ENCODE assay signal across 8 cellular contexts in the genomic region with DNA sequence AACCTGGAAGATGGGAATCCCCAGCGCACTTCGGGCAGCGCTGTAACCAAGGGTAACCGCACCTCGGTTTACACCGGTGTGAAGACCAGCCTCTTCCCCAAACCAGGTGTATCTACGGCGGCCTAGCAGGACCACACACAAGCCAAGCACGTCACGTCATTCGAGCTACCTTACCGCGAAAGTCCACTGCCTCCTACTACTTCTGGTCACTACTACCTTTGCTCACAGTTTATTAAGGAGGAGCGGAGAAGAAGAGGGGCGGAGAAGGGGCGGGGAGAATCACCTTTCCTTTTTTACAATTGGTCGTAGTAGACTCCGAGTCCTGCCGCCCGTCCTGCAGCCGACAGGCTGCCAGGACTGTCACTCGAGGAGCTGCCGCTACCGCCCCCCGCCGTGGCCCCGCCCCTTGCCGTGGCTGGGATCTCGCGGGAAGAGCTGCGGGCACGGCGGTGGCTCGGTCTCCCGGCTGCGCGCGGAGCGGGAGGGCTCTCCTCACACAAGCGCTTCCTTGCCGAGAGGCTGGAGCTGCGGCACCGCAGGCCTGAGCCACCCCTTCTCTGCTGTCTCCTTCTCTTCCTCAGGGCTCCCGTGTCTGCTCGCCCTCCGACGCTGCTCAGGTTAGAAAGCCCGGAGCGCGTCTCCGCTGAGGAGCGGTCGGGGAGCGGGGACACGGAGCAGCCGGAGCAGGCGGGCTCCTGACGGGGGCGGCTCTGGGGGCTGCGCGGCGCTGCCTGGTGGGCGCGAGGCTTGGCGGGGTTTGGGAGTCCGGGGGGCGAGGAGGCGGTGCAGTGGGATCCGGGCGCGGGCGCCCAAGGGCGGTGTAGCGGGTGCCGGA. TPM values are rescaled to one million over a fixed set of nuclear protein-coding genes. Genes with fewer than 3 reads are reported as not detected.
DNase-seq lines count a peak whose midpoint lies in the region; TF ChIP-seq lines count a peak whose summit lies in the region.

A gene (plus strand): TSS at position 495 of the 835 bp plus-strand sequence. CDS start 95,172 bp downstream, outside the sequence.

- H3K9me3 Mint-ChIP-seq in HFFc6 = no peaks in the 10 kb centered on the region

- TF ChIP-seq CTCF in HFFc6 (IDR thresholded peaks at IDR 0.05) = no peak
- no peak for TF ChIP-seq CTCF in NB4 (IDR thresholded peaks at IDR 0.05; ENCODE audit: low read depth, low read length)
- TF ChIP-seq CTCF in neutrophil (IDR thresholded peaks at IDR 0.05) = no peak
- TF ChIP-seq CTCF in subcutaneous adipose tissue (IDR thresholded peaks at IDR 0.05; ENCODE audit: low read depth) = no peak

- H3K9me3 ChIP-seq in neutrophil = no peaks in the 10 kb centered on the region

- no peaks in the 10 kb centered on the region; the same call in 1 of the 2 replicates for H3K27me3 Mint-ChIP-seq in HFFc6 (ENCODE audit: insufficient read depth)

- H3K4me1 Mint-ChIP-seq in HFFc6 (ENCODE audit: low read depth) = peaks cover 44% of the 10 kb centered on the region

- H3K36me3 ChIP-seq in neutrophil = no peaks in the 10 kb centered on the region

- DNase-seq in GM04503 (ENCODE audit: low read depth) (peak; percentile 76), HFFc6 (peak; percentile 93), NB4 (ENCODE audit: low read depth) (peak; percentile 95), SK-N-DZ (ENCODE audit: low spot score) (peak; percentile 97), germinal center (ENCODE audit: low spot score) (peak; percentile 98)
- peak; percentile 95 for DNase-seq in activated naive CD4-positive, alpha-beta T cell treated with anti-CD3 and anti-CD28 coated beads, Interleukin-2, amount 50 U/mL, for 16 hours

- peak; percentile 86 for TF ChIP-seq POLR2A in NB4 (IDR thresholded peaks at IDR 0.05; ENCODE audit: extremely low read depth, insufficient read length)

- peak within 1 kb of the TSS; percentile 94 for H3K4me3 Mint-ChIP-seq in HFFc6

- peak within 1 kb of the TSS; percentile 61 for H3K27ac Mint-ChIP-seq in HFFc6

- H3K4me1 ChIP-seq in neutrophil (ENCODE audit: control insufficient read depth in 1 of 2, insufficient read depth in 1 of 2, low read depth in 1 of 2, low read length in 1 of 2) = peaks cover 16 to 18% of the 10 kb centered on the region in 2 experiments

- peak within 1 kb of the TSS; percentile 9 for H3K27ac ChIP-seq in neutrophil

- H3K4me3 ChIP-seq in NB4 (ENCODE audit: low read depth, low read length) (peak within 1 kb of the TSS; percentile 76), neutrophil (ENCODE audit: low read depth in 1 of 2, low read length in 1 of 2) (peak within 1 kb of the TSS; percentile 76 to 82)

- peaks cover 35% of the 10 kb centered on the region for H3K27me3 ChIP-seq in neutrophil

- H3K36me3 Mint-ChIP-seq in HFFc6 (ENCODE audit: low read depth) = no peaks in the 10 kb centered on the region

RNA-seq across cellular contexts. Expression of the gene that starts here (rescaled TPM):
- total RNA-seq in HFFc6 (2021; fragmentation: NEBNext Ultra II Directional; extraction: Animal tissue kit (Norgen Biotek cat#: 25700)) = 10 to 100 TPM; 13.2 to 20.6 (median 17.7) TPM
- polyA plus RNA-seq in SK-N-DZ (2014; cell fraction: cytosol; rRNA removed) = 24.2 and 30.0 TPM in 2 replicates
- polyA plus RNA-seq in SK-N-DZ (2014; cell fraction: nucleus; rRNA removed) = 23.5 and 23.6 TPM in 2 replicates
- 10 to 100 TPM; 10.7 to 24.5 (median 16.2) TPM for total RNA-seq in subcutaneous adipose tissue

Comparison
In these comparisons a context has a peak if more than half of its experiments do, and no peak if none do; other contexts are left out.
1. Peak in every context shown above with its lines: DNase-seq, H3K4me3 ChIP-seq and H3K27ac ChIP-seq.